ENCODE assay signal across 8 cellular contexts in the genomic region with DNA sequence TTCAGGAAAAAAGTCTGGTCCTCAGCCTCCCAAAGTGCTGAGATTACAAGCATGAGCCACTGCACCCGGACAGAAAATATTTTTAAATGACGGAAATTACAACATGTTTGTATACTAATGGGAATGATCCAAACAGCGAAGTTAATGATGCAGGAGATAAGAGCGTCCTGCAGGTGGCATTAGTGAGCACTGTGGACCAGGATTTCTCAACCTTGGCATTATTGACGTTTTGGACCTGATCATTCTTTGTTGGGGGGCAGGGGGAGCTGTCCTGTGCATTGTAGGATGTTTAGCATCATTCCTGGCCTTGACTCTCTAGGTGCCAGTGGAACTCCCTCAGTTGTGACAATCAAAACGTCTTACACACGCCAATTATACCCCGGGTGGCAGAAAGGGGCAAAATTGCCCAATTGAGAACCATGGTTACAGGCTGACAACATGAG. TPM values are rescaled to one million over a fixed set of nuclear protein-coding genes. Genes with fewer than 3 reads are reported as not detected.
DNase-seq lines count a peak whose midpoint lies in the region; ATAC-seq and TF ChIP-seq lines count a peak whose summit lies in the region.

No MANE protein-coding gene starts in this region.

- no peaks in the 10 kb centered on the region for H3K9me3 ChIP-seq in right lobe of liver
- H3K9me3 ChIP-seq in uterus, result no peaks in the 10 kb centered on the region

- intact Hi-C loops in right lobe of liver (cut with DNase I) (no loop called here), uterus (cut with DNase I; ENCODE audit: low total_unique reads) (loop anchor here (10.0 kb wide), 1 partner anchor 699 kb away; no protein-coding TSS in a partner anchor)

- H3K27me3 ChIP-seq in H7 (ENCODE audit: control insufficient read depth, insufficient read depth, low read length) (no peaks in the 10 kb centered on the region), right lobe of liver (no peaks in the 10 kb centered on the region), uterus (no peaks in the 10 kb centered on the region)

- ATAC-seq in right lobe of liver (peak; percentile 86 to 95 (median 90)), HG02884 (IDR thresholded peaks at IDR 0.05; ENCODE audit: unreplicated experiment) (no peak), GM18909 (IDR thresholded peaks at IDR 0.05; ENCODE audit: poor library complexity, unreplicated experiment) (no peak)

- TF ChIP-seq CTCF in choroid plexus epithelial cell (conservative IDR thresholded peaks at IDR 0.05; ENCODE audit: low read depth, low read length) (peak; percentile 80), right lobe of liver (IDR thresholded peaks at IDR 0.05) (peak; percentile 62 to 76 (median 70)), uterus (IDR thresholded peaks at IDR 0.05) (peak; percentile 26 to 55 (median 35))

- no peak overlapping the region for H3K4me3 ChIP-seq in H7 (ENCODE audit: insufficient read depth, low read depth, low read length)
- H3K4me3 ChIP-seq in choroid plexus epithelial cell (ENCODE audit: low read depth, low read length), result no peak overlapping the region
- no peak overlapping the region for H3K4me3 ChIP-seq in right lobe of liver
- H3K4me3 ChIP-seq in uterus, result no peak overlapping the region

- DNase-seq in COLO668 (lab: John Stamatoyannopoulos, UW; ENCODE audit: unreplicated experiment), result peak; percentile 22
- peak; percentile 13 for DNase-seq in H7
- peak; percentile 20 for DNase-seq in SK-N-DZ (ENCODE audit: low spot score)
- peak; percentile 56 for DNase-seq in choroid plexus epithelial cell (ENCODE audit: low read depth)
- DNase-seq in right lobe of liver, result no peak
- peak; percentile 20 for DNase-seq in uterus

- TF ChIP-seq POLR2A in right lobe of liver (IDR thresholded peaks at IDR 0.05), result no peak
- no peak for TF ChIP-seq POLR2A in uterus (IDR thresholded peaks at IDR 0.05)

- H3K4me1 ChIP-seq in right lobe of liver, result peaks cover 0 to 6% (median 2%) of the 10 kb centered on the region in 4 donors
- no peaks in the 10 kb centered on the region for H3K4me1 ChIP-seq in uterus

- H3K36me3 ChIP-seq in H7 (replicated peaks; ENCODE audit: control insufficient read depth, insufficient read depth, low read length), result peaks cover 12% of the 10 kb centered on the region
- peaks cover 0 to 35% (median 13%) of the 10 kb centered on the region in 4 donors for H3K36me3 ChIP-seq in right lobe of liver
- no peaks in the 10 kb centered on the region for H3K36me3 ChIP-seq in uterus

- H3K27ac ChIP-seq in right lobe of liver (no peak overlapping the region), uterus (no peak overlapping the region)

- 34% methylated on average over 8 of the region's 8 CpGs for WGBS in right lobe of liver (ENCODE audit: insufficient coverage, low coverage, low lambda C conversion rate, missing lambda C conversion rate)

RNA-seq across cellular contexts. Expression of a gene that starts 34.1 kb away (rescaled TPM):
- total RNA-seq in H7 (2014; rRNA removed; shearing (Covaris generic)), result 84.5 and 84.7 TPM in 2 replicates
- polyA plus RNA-seq in SK-N-DZ (2014; cell fraction: cytosol; rRNA removed), result 57.8 and 65.1 TPM in 2 replicates
- 68.8 and 69.3 TPM in 2 replicates for polyA plus RNA-seq in SK-N-DZ (2014; cell fraction: nucleus; rRNA removed)
- total RNA-seq in right lobe of liver (10 to 100 TPM; 26.5 to 44.6 (median 34.8) TPM), uterus (100 to 1,000 TPM in 3 of 4 donors, 10 to 100 TPM in 1; 99.9 to 291 (median 160) TPM)

Comparison
In these comparisons a context has a peak if more than half of its experiments do, and no peak if none do; other contexts are left out.
1. DNase-seq: peak in COLO668 (single experiment), H7 (single experiment), SK-N-DZ (single experiment), choroid plexus epithelial cell (single experiment) and uterus (2 of 2); none in right lobe of liver (0 of 3).
2. ATAC-seq: peak in right lobe of liver (4 of 4); none in HG02884 (single experiment) and GM18909 (single experiment).
3. Peak in every context shown above with its lines, with median percentiles within 50 percentile points of each other: CTCF ChIP-seq.